In genomic region chr21:36104306-36105300, GRCh38 we compare ENCODE assay signal across 8 cellular contexts. TPM values are rescaled to one million over a fixed set of nuclear protein-coding genes. Genes with fewer than 3 reads are reported as not detected.
DNase-seq lines count a peak whose midpoint lies in the region; ATAC-seq and TF ChIP-seq lines count a peak whose summit lies in the region.

No MANE protein-coding gene starts in this region.

- H3K4me3 ChIP-seq in adipocyte (ENCODE audit: low read length) (peak overlapping the region; percentile 61), hepatocyte (no peak overlapping the region), skeletal muscle cell (ENCODE audit: low read depth, low read length) (peak overlapping the region; percentile 26)

- H3K79me2 ChIP-seq in hepatocyte = no peaks in the 10 kb centered on the region

- no peaks in the 10 kb centered on the region for H3K9me3 ChIP-seq in adipocyte (ENCODE audit: control insufficient read depth, low read length)
- H3K9me3 ChIP-seq in hepatocyte (ENCODE audit: low read depth) = no peaks in the 10 kb centered on the region

- H3K27me3 ChIP-seq in adipocyte (replicated peaks; ENCODE audit: control insufficient read depth, insufficient read depth, low read length) = peaks cover 15% of the 10 kb centered on the region
- peaks cover 14% of the 10 kb centered on the region for H3K27me3 ChIP-seq in hepatocyte

- H3K4me1 ChIP-seq in adipocyte (ENCODE audit: control insufficient read depth, insufficient read depth, low read length) = peaks cover 5% of the 10 kb centered on the region
- H3K4me1 ChIP-seq in hepatocyte (ENCODE audit: insufficient read depth) = no peaks in the 10 kb centered on the region

- no TSS peak for BruUV-seq in Calu3 (replicated peaks; lab: Mats Ljungman, UMichigan)

- intact Hi-C loops in Calu3 (cut with micrococcal nuclease; ENCODE audit: unreplicated experiment) = loop anchor here (2.0 kb wide), 1 partner anchor 44 kb away; the partner anchor contains the start of gene SETD4

- peak overlapping the region; percentile 81 for H3K27ac Mint-ChIP-seq in Calu3 (ENCODE audit: unreplicated experiment)

- no peak overlapping the region for H3K27ac ChIP-seq in hepatocyte

- no peak for ATAC-seq in GM21367 (IDR thresholded peaks at IDR 0.05; ENCODE audit: unreplicated experiment)

- TF ChIP-seq CTCF in Calu3 (IDR thresholded peaks at IDR 0.05; ENCODE audit: unreplicated experiment) (peak; percentile 53), hepatocyte (IDR thresholded peaks at IDR 0.05; ENCODE audit: poor library complexity) (peak; percentile 45)

- DNase-seq in Calu3 = peak; percentile 58
- DNase-seq in RPMI7951 (ENCODE audit: low read depth) = peak; percentile 35
- peak; percentile 57 for DNase-seq in adipocyte (ENCODE audit: low read depth)
- peak; percentile 41 for DNase-seq in hepatocyte (ENCODE audit: low spot score)
- DNase-seq in skeletal muscle cell (ENCODE audit: low read depth) = no peak
- no peak for DNase-seq in 8988T
- no peak for DNase-seq in NCI-H345 (lab: John Stamatoyannopoulos, UW)

- H3K27me3 Mint-ChIP-seq in Calu3 (ENCODE audit: unreplicated experiment) = no peaks in the 10 kb centered on the region

- H3K9ac ChIP-seq in adipocyte (ENCODE audit: low read length) = no peak overlapping the region

- H3K36me3 ChIP-seq in adipocyte (ENCODE audit: control insufficient read depth, insufficient read depth, low read length, severe bottlenecking) (no peaks in the 10 kb centered on the region), hepatocyte (replicated peaks; ENCODE audit: insufficient read depth, low read depth) (no peaks in the 10 kb centered on the region)

- peaks cover 9% of the 10 kb centered on the region for H3K4me1 Mint-ChIP-seq in Calu3 (ENCODE audit: low read depth, unreplicated experiment)

- no peak overlapping the region for H2AFZ ChIP-seq in hepatocyte

- peak overlapping the region; percentile 46 for H3K4me2 ChIP-seq in hepatocyte

- 62% methylated on average over 29 of the region's 29 CpGs for WGBS in hepatocyte (ENCODE audit: low lambda C conversion rate, missing lambda C conversion rate)

- no peaks in the 10 kb centered on the region for H3K9me3 Mint-ChIP-seq in Calu3 (ENCODE audit: low read depth, unreplicated experiment)

- no peaks in the 10 kb centered on the region for H4K20me1 ChIP-seq in hepatocyte (ENCODE audit: insufficient read depth, poor library complexity, severe bottlenecking)

- H3K4me3 Mint-ChIP-seq in Calu3 (ENCODE audit: low read depth, unreplicated experiment) = peak overlapping the region; percentile 55

- CTCF ChIA-PET in Calu3 (lab: Charles Lee) = interaction anchor here (0.5 to 2.4 kb wide), 3 partner anchors 45 to 1738 kb away, joined by 3 to 8 read pairs (median 4); partner anchors contain the start of gene SETD4

- peaks cover 18% of the 10 kb centered on the region for H3K36me3 Mint-ChIP-seq in Calu3 (ENCODE audit: insufficient read depth, unreplicated experiment)

- no peaks in the 10 kb centered on the region for H3K9me2 ChIP-seq in hepatocyte (replicated peaks; ENCODE audit: insufficient read depth)

RNA-seq across cellular contexts. Expression of gene CBR3, which starts 30.3 kb away (rescaled TPM):
- total RNA-seq in Calu3 (2022) (2.8 and 3.1 TPM in 2 replicates), hepatocyte (0.12 and 1.7 TPM in 2 replicates)
- 32.9 and 41.7 TPM in 2 replicates for total RNA-seq in RPMI7951 (2014; rRNA removed; shearing (Covaris generic))
- polyA plus RNA-seq in hepatocyte = 0.22 and 0.56 TPM in 2 replicates

RNA-seq across cellular contexts. Expression of gene CBR1, which starts 34.8 kb away (rescaled TPM):
- total RNA-seq in Calu3 (2022) (57.8 and 72.2 TPM in 2 replicates), hepatocyte (130 and 152 TPM in 2 replicates)
- total RNA-seq in RPMI7951 (2014; rRNA removed; shearing (Covaris generic)) = 210 and 283 TPM in 2 replicates
- 89.0 and 113 TPM in 2 replicates for polyA plus RNA-seq in hepatocyte

RNA-seq across cellular contexts. Expression of gene SETD4, which starts 44.3 kb away (rescaled TPM):
- total RNA-seq in Calu3 (2022) (20.1 and 24.7 TPM in 2 replicates), hepatocyte (16.6 and 20.5 TPM in 2 replicates)
- total RNA-seq in RPMI7951 (2014; rRNA removed; shearing (Covaris generic)) = 13.8 and 14.4 TPM in 2 replicates
- polyA plus RNA-seq in hepatocyte = 13.7 and 17.8 TPM in 2 replicates

RNA-seq across cellular contexts. Expression of gene DOP1B, which starts 52.0 kb away (rescaled TPM):
- 7.1 and 10.3 TPM in 2 replicates for total RNA-seq in Calu3 (2022)
- total RNA-seq in RPMI7951 (2014; rRNA removed; shearing (Covaris generic)) = 7.6 and 8.1 TPM in 2 replicates
- 9.1 and 17.7 TPM in 2 replicates for total RNA-seq in hepatocyte
- 6.6 and 7.1 TPM in 2 replicates for polyA plus RNA-seq in hepatocyte

Comparison
In these comparisons a context has a peak if more than half of its experiments do, and no peak if none do; other contexts are left out.
1. DNase-seq: peak in Calu3 (single experiment), RPMI7951 (single experiment), adipocyte (single experiment) and hepatocyte (single experiment); none in skeletal muscle cell (single experiment), 8988T (single experiment) and NCI-H345 (single experiment).